Comparison of ENCODE assay signal across 8 cellular contexts in the genomic region with DNA sequence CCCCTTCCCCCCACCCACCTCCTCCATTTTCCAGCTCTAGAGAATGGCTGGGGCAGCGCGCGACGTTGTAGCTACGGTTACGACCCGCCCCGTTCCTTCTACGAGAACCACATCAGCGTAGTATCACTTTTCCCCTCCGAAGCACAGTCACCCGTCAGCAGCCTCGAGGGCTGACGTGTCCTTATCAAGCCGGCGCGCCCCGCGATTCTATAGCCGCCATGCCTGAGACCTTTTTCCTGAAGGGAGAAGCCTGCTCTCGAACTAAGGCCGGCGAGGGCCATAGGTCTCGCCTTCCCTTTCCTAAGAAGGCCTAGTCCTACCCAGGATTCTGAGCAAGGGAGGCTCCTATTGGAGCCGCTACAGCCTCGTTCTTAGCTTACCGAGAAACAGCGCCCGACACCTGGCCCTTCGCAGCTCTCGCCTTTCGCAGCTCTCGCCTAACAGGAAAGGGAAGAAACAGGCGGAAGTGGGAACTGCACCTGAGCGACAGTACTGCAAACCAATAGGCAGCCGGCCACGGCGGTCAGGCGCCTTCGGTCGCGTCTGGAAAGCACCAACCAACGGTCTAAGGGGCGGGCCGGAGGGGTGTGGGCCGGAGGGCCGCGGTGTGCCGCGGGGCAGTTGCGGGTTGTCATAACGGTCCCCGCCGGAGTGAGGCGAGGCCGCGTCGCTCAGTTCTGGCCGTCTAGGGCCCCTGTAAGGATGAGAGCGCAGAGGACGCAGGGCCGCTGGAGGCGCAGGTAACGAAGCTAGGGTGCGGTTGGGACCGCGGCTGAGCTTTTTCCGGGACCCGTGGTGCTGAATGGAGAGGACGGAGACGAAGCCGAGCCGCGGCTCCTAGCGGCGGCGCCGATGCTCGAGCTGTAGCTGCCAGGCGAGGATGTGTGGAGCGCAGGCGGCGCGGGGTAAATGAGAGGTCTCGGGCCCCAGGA. TPM values are rescaled to one million over a fixed set of nuclear protein-coding genes. Genes with fewer than 3 reads are reported as not detected.
DNase-seq lines count a peak whose midpoint lies in the region; ATAC-seq and TF ChIP-seq lines count a peak whose summit lies in the region.

A gene (plus strand): TSS at position 618 of the 932 bp plus-strand sequence. CDS start 470 bp downstream, outside the sequence.
A gene (minus strand): TSS at position 445 of the 932 bp plus-strand sequence. CDS start 1,522 bp downstream, outside the sequence.

- TF ChIP-seq POLR2A in GM19193 (IDR thresholded peaks at IDR 0.05; ENCODE audit: extremely low read depth, insufficient read depth, insufficient read length): peak; percentile 98

- H3K4me3 Mint-ChIP-seq in chondrocyte (ENCODE audit: unreplicated experiment): peak within 1 kb of the TSS; percentile 97

- H3K4me1 ChIP-seq in BE2C: no peaks in the 10 kb centered on the region

- H3K4me1 Mint-ChIP-seq in chondrocyte (ENCODE audit: low read depth): peaks cover 57% of the 10 kb centered on the region

- TF ChIP-seq CTCF in BE2C (IDR thresholded peaks at IDR 0.05; ENCODE audit: low read depth, low read length): peak; percentile 25
- TF ChIP-seq CTCF in chondrocyte (IDR thresholded peaks at IDR 0.05): peak; percentile 74

- H3K36me3 Mint-ChIP-seq in chondrocyte (ENCODE audit: low read depth): peaks cover 14% of the 10 kb centered on the region

- no peaks in the 10 kb centered on the region for H3K9me3 Mint-ChIP-seq in chondrocyte (ENCODE audit: low read depth)

- H3K4me3 ChIP-seq in BE2C (ENCODE audit: low read depth, low read length): peak within 1 kb of the TSS; percentile 91

- H3K27ac Mint-ChIP-seq in chondrocyte (ENCODE audit: unreplicated experiment): peak within 1 kb of the TSS; percentile 95

- peak; percentile 89 for ATAC-seq in HG03439 (IDR thresholded peaks at IDR 0.05; ENCODE audit: unreplicated experiment)

- no peaks in the 10 kb centered on the region for H3K27me3 ChIP-seq in BE2C

- no peaks in the 10 kb centered on the region for H3K27me3 Mint-ChIP-seq in chondrocyte (ENCODE audit: low read depth)

- DNase-seq in BE2C (peak; percentile 99), NCI-H510A (lab: John Stamatoyannopoulos, UW) (peak; percentile 93), chondrocyte (ENCODE audit: low spot score) (peak; percentile 99), kidney glomerular epithelial cell (lab: John Stamatoyannopoulos, UW) (peak; percentile 96)
- peak; percentile 88 to 93 for DNase-seq in activated CD4-positive, alpha-beta T cell treated with anti-CD3 and anti-CD28 coated beads for 24 hours (ENCODE audit: low read depth in 2 of 2)
- DNase-seq in stimulated activated CD4-positive, alpha-beta T cell treated with anti-CD3 and anti-CD28 coated beads, Interleukin-1b, Interleukin-23, amount 100 ng/mL, for 1 hour (ENCODE audit: low read depth in 2 of 2): peak; percentile 78 to 79

- H3K36me3 ChIP-seq in BE2C: peaks cover 39% of the 10 kb centered on the region

- H3K9me3 ChIP-seq in BE2C: no peaks in the 10 kb centered on the region

RNA-seq across cellular contexts. Expression of the first gene that starts in this region (rescaled TPM):
- polyA plus RNA-seq in BE2C (2012; ENCODE audit: insufficient read depth, insufficient read length, low read depth): 41.2 TPM
- 51.2 to 58.2 TPM (median 53.5 TPM) in 3 replicates for total RNA-seq in chondrocyte

RNA-seq across cellular contexts. Expression of the second gene that starts in this region (rescaled TPM):
- polyA plus RNA-seq in BE2C (2012; ENCODE audit: insufficient read depth, insufficient read length, low read depth): 451 TPM
- total RNA-seq in chondrocyte: 132 to 146 TPM (median 144 TPM) in 3 replicates

Comparison
In these comparisons a context has a peak if more than half of its experiments do, and no peak if none do; other contexts are left out.
1. Peak in every context shown above with its lines: DNase-seq, ATAC-seq and H3K4me3 ChIP-seq.